In genomic region chr21:37219766-37220432, GRCh38 we compare ENCODE assay signal across 8 cellular contexts. TPM values are rescaled to one million over a fixed set of nuclear protein-coding genes. Genes with fewer than 3 reads are reported as not detected.
DNase-seq lines count a peak whose midpoint lies in the region; ATAC-seq and TF ChIP-seq lines count a peak whose summit lies in the region.

No MANE protein-coding gene starts in this region.

- no peak overlapping the region for H3K18ac ChIP-seq in IMR-90 (ENCODE audit: low read depth, low read length)

- no peak for TF ChIP-seq RAD21 in IMR-90 (IDR thresholded peaks at IDR 0.05; ENCODE audit: low read length)

- H3K36me3 ChIP-seq in BJ (ENCODE audit: control insufficient read depth, insufficient read depth, low read length): peaks cover 7% of the 10 kb centered on the region
- H3K36me3 ChIP-seq in IMR-90 (ENCODE audit: control insufficient read depth, insufficient read depth, low read length): peaks cover 12% of the 10 kb centered on the region
- H3K36me3 ChIP-seq in left lung: peaks cover 0 to 20% of the 10 kb centered on the region in 2 donors

- H3K4me1 ChIP-seq in IMR-90 (ENCODE audit: control insufficient read depth, insufficient read depth, low read length) (peaks cover 2% of the 10 kb centered on the region), left lung (peaks cover 0 to 18% of the 10 kb centered on the region in 2 donors)

- H2BK120ac ChIP-seq in IMR-90 (ENCODE audit: low read depth, low read length): no peak overlapping the region

- no peaks in the 10 kb centered on the region for H3K27me3 ChIP-seq in BJ (ENCODE audit: control insufficient read depth, insufficient read depth, low read length)
- H3K27me3 ChIP-seq in IMR-90 (ENCODE audit: control insufficient read depth, insufficient read depth, low read length): no peaks in the 10 kb centered on the region
- no peaks in the 10 kb centered on the region for H3K27me3 ChIP-seq in left lung

- no peaks in the 10 kb centered on the region for H4K20me1 ChIP-seq in IMR-90 (ENCODE audit: insufficient read depth, low read length)

- peak overlapping the region; percentile 52 to 74; a peak in 2 of 4 replicates for H4K8ac ChIP-seq in IMR-90 (ENCODE audit: low read depth in 2 of 2, low read length in 2 of 2)

- no peak overlapping the region for H3K56ac ChIP-seq in IMR-90 (ENCODE audit: extremely low read depth, insufficient read depth, low read length)

- CTCF ChIA-PET in BJ (lab: Yijun Ruan, JAX): interaction anchor here (1.6 to 2.0 kb wide), 3 partner anchors 12 to 344 kb away, joined by 5 to 8 read pairs (median 6); no protein-coding TSS in a partner anchor
- CTCF ChIA-PET in IMR-90 (lab: Yijun Ruan, JAX): no interaction called here

- no peaks in the 10 kb centered on the region for H3K4me1 Mint-ChIP-seq in type B pancreatic cell (ENCODE audit: unreplicated experiment)

- no peaks in the 10 kb centered on the region for H3K27me3 Mint-ChIP-seq in type B pancreatic cell

- peak overlapping the region; percentile 22; the same call in 1 of the 2 replicates for H3K4ac ChIP-seq in IMR-90 (ENCODE audit: low read depth, low read length)

- peaks cover 18% of the 10 kb centered on the region for H3K36me3 Mint-ChIP-seq in type B pancreatic cell

- no peak overlapping the region for H3K27ac Mint-ChIP-seq in type B pancreatic cell

- intact Hi-C loops in IMR-90 (cut with micrococcal nuclease) (loop anchor here (1.0 kb wide), 1 partner anchor 362 kb away; no protein-coding TSS in a partner anchor), left lung (cut with DNase I) (no loop called here)

- H2BK5ac ChIP-seq in IMR-90 (ENCODE audit: low read depth, low read length, poor library complexity, severe bottlenecking): no peak overlapping the region

- peak overlapping the region; percentile 59 for H3K4me3 ChIP-seq in BJ (ENCODE audit: low read depth, low read length)
- H3K4me3 ChIP-seq in IMR-90 (ENCODE audit: insufficient read depth, low read depth, low read length): peak overlapping the region; percentile 59
- peak overlapping the region; percentile 67 to 68 for H3K4me3 ChIP-seq in left lung

- H3K9me3 ChIP-seq in IMR-90 (ENCODE audit: control insufficient read depth, insufficient read depth, low read length) (no peaks in the 10 kb centered on the region), left lung (no peaks in the 10 kb centered on the region)

- DNase-seq in BJ (ENCODE audit: low read depth): no peak
- no peak for DNase-seq in IMR-90
- DNase-seq in activated naive CD4-positive, alpha-beta T cell treated with anti-CD3 and anti-CD28 coated beads, Interleukin-2, amount 50 U/mL, for 16 hours: peak; percentile 34
- DNase-seq in left lung: no peak
- no peak for DNase-seq in type B pancreatic cell (ENCODE audit: extremely low spot score, unreplicated experiment)
- no peak for DNase-seq in ACHN
- no peak for DNase-seq in NCI-H2107 treated with DMSO at 0.1 percent for 48 hours (lab: John Stamatoyannopoulos, UW; ENCODE audit: unreplicated experiment)

- no peak for TF ChIP-seq POLR2A in IMR-90 (IDR thresholded peaks at IDR 0.05; ENCODE audit: low read depth, low read length)

- BruUV-seq in IMR-90 (replicated peaks; lab: Mats Ljungman, UMichigan): no TSS peak

- H2AK9ac ChIP-seq in IMR-90 (replicated peaks; ENCODE audit: low read depth, low read length, poor library complexity): peak overlapping the region; percentile 60

- peak overlapping the region; percentile 35; the same call in 1 of the 2 replicates for H3K9ac ChIP-seq in IMR-90 (ENCODE audit: low read depth, low read length)

- H4K5ac ChIP-seq in IMR-90 (ENCODE audit: low read depth, low read length): no peak overlapping the region

- H3K23ac ChIP-seq in IMR-90 (ENCODE audit: low read depth, low read length): peak overlapping the region; percentile 29

- peak overlapping the region; percentile 83 for H3K4me3 Mint-ChIP-seq in type B pancreatic cell

- in situ Hi-C loops in IMR-90 (cut with MboI; ENCODE audit: low sequenced_read_pairs) (no loop called here), ACHN (cut with HindIII; ENCODE audit: low pct_ligation_motif_present, low pct_unique_long_range_greater_than_20kb, low sequenced_read_pairs) (no loop called here)

- no peak for ATAC-seq in IMR-90 (ENCODE audit: low read depth)
- ATAC-seq in left lung: no peak
- no peak for ATAC-seq in HG03565 (IDR thresholded peaks at IDR 0.05; ENCODE audit: unreplicated experiment)

- peaks cover 4 to 19% of the 10 kb centered on the region in 2 experiments; a peak in 3 of 4 replicates for H3K79me1 ChIP-seq in IMR-90 (ENCODE audit: low read depth in 1 of 2, low read length in 2 of 2)

- peak overlapping the region; percentile 23; the same call in 1 of the 2 replicates for H2AK5ac ChIP-seq in IMR-90 (ENCODE audit: low read depth, low read length)

- H4K91ac ChIP-seq in IMR-90 (ENCODE audit: insufficient read depth, low read depth, low read length): peak overlapping the region; percentile 4; the same call in 1 of the 2 replicates

- H2AFZ ChIP-seq in IMR-90 (replicated peaks; ENCODE audit: low read length, poor library complexity): peak overlapping the region; percentile 96

- POLR2A ChIA-PET in BJ (lab: Charles Lee) (no interaction called here), IMR-90 (lab: Charles Lee; ENCODE audit: unreplicated experiment) (no interaction called here)

- H3K4me2 ChIP-seq in IMR-90 (ENCODE audit: low read depth, low read length): peak overlapping the region; percentile 85

- H2BK20ac ChIP-seq in IMR-90 (ENCODE audit: low read depth, low read length): no peak overlapping the region

- 59% methylated on average over 9 of the region's 13 CpGs; no CpG with 5 or more reads in 1 of the 2 experiments for WGBS in IMR-90 (ENCODE audit: extremely low coverage in 2 of 2, insufficient read length in 1 of 2), 2 experiments

- peaks cover 6% of the 10 kb centered on the region; the same call in 1 of the 2 replicates for H3K9me1 ChIP-seq in IMR-90 (ENCODE audit: insufficient read depth, low read length)

- dilution Hi-C loops in IMR-90 (cut with HindIII; ENCODE audit: low sequenced_read_pairs, unreplicated experiment): no loop called here

- H3K27ac ChIP-seq in IMR-90 (ENCODE audit: insufficient read depth, low read length) (no peak overlapping the region), left lung (peak overlapping the region in 1 of 2 donors; percentile 85)

- no peak for TF ChIP-seq CTCF in BJ (IDR thresholded peaks at IDR 0.05; ENCODE audit: insufficient read depth, low read depth, low read length)
- TF ChIP-seq CTCF in IMR-90 (conservative IDR thresholded peaks at IDR 0.05; ENCODE audit: low read depth, low read length): no peak
- no peak for TF ChIP-seq CTCF in left lung (IDR thresholded peaks at IDR 0.05)
- TF ChIP-seq CTCF in type B pancreatic cell (conservative IDR thresholded peaks at IDR 0.05): no peak

- H2BK15ac ChIP-seq in IMR-90 (ENCODE audit: low read depth, low read length): no peak overlapping the region

- peak overlapping the region; percentile 23; the same call in 1 of the 2 replicates for H3K14ac ChIP-seq in IMR-90 (replicated peaks; ENCODE audit: low read depth, low read length)

- no peaks in the 10 kb centered on the region for H3K9me3 Mint-ChIP-seq in type B pancreatic cell

TF ChIP-seq in IMR-90, 13 proteins besides CTCF, POLR2A, EP300 and RAD21:
- TF ChIP-seq, protein P1, sequence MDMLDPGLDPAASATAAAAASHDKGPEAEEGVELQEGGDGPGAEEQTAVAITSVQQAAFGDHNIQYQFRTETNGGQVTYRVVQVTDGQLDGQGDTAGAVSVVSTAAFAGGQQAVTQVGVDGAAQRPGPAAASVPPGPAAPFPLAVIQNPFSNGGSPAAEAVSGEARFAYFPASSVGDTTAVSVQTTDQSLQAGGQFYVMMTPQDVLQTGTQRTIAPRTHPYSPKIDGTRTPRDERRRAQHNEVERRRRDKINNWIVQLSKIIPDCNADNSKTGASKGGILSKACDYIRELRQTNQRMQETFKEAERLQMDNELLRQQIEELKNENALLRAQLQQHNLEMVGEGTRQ (IDR thresholded peaks at IDR 0.05; ENCODE audit: low read depth, low read length): no peak
- TF ChIP-seq BHLHE40 (IDR thresholded peaks at IDR 0.05; ENCODE audit: low read depth, low read length) (no peak), ELK1 (IDR thresholded peaks at IDR 0.05; ENCODE audit: borderline replicate concordance, low read depth, low read length) (no peak), MAFK (IDR thresholded peaks at IDR 0.05; ENCODE audit: low read depth, low read length) (no peak), NFE2L2 (IDR thresholded peaks at IDR 0.05; ENCODE audit: low read depth, low read length) (no peak), FOS (IDR thresholded peaks at IDR 0.05; ENCODE audit: low read depth, low read length) (no peak), RCOR1 (IDR thresholded peaks at IDR 0.05; ENCODE audit: insufficient replicate concordance, low read length) (no peak), SMC3 (IDR thresholded peaks at IDR 0.05; ENCODE audit: low read depth, low read length) (no peak), CEBPB (IDR thresholded peaks at IDR 0.05; ENCODE audit: low read depth, low read length) (no peak), RFX5 (IDR thresholded peaks at IDR 0.05; ENCODE audit: low read depth, low read length) (no peak), CHD1 (IDR thresholded peaks at IDR 0.05; ENCODE audit: low read depth, low read length) (no peak)

RNA-seq across cellular contexts. Expression of gene VPS26C, which starts 47.2 kb away (rescaled TPM):
- polyA plus RNA-seq in BJ (2011; rRNA removed) (63.3 and 64.5 TPM in 2 replicates), IMR-90 (2012; rRNA removed) (27.0 and 30.0 TPM in 2 replicates)
- polyA minus RNA-seq in BJ (2011; rRNA and poly(A)+ RNA removed): 38.7 and 41.6 TPM in 2 replicates
- total RNA-seq in IMR-90 (2012; rRNA removed) (30.0 and 36.6 TPM in 2 replicates), left lung (10 to 100 TPM; 46.0 to 66.2 TPM), type B pancreatic cell (ENCODE audit: low replicate concordance) (33.5 and 37.9 TPM in 2 replicates)
- 16.3 and 24.0 TPM in 2 replicates for polyA plus RNA-seq in IMR-90 (2012; cell fraction: cytosol; rRNA removed)
- 22.7 and 40.3 TPM in 2 replicates for polyA plus RNA-seq in IMR-90 (2012; cell fraction: nucleus; rRNA removed; ENCODE audit: low replicate concordance)
